1 cellular context compared by ENCODE assay signal in the genomic region with DNA sequence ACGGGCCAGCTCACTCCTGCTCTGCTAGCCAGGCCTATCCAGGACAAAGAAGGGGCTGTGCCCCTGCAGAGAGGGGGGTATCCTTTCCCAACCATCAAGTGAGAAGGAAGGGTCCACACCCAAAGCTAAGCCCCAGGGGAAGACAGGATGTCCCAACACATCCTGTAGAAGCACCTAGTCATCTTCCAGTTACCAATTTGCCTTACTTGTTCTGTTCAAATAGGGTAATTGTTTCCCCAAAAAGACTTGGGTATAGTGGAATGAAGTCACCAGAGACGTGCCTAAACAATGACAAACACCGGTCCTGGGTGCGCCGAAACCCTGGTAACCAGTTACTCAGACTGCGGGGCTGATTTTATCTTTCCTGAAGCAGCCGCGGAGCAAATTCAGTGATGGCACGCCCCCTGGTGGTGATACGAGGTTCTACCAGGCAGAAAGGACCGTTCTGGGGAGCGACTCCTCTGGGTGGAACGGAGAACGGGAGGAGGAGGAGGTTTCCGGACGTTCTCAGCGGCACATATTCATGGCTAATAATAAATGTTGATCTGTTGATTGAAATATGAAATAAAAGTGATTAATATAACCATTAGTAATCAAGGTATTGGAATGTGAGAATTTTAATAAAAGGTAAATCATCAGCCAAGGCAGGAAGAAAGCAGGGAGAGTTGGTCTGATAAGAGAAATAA.
TF ChIP-seq lines count a peak whose summit lies in the region.

No MANE protein-coding gene starts in this region.

TF ChIP-seq in K562, 482 proteins besides CTCF, POLR2A, EP300 and RAD21 (continued from another document and continues in another):
- TF ChIP-seq, protein P1, sequence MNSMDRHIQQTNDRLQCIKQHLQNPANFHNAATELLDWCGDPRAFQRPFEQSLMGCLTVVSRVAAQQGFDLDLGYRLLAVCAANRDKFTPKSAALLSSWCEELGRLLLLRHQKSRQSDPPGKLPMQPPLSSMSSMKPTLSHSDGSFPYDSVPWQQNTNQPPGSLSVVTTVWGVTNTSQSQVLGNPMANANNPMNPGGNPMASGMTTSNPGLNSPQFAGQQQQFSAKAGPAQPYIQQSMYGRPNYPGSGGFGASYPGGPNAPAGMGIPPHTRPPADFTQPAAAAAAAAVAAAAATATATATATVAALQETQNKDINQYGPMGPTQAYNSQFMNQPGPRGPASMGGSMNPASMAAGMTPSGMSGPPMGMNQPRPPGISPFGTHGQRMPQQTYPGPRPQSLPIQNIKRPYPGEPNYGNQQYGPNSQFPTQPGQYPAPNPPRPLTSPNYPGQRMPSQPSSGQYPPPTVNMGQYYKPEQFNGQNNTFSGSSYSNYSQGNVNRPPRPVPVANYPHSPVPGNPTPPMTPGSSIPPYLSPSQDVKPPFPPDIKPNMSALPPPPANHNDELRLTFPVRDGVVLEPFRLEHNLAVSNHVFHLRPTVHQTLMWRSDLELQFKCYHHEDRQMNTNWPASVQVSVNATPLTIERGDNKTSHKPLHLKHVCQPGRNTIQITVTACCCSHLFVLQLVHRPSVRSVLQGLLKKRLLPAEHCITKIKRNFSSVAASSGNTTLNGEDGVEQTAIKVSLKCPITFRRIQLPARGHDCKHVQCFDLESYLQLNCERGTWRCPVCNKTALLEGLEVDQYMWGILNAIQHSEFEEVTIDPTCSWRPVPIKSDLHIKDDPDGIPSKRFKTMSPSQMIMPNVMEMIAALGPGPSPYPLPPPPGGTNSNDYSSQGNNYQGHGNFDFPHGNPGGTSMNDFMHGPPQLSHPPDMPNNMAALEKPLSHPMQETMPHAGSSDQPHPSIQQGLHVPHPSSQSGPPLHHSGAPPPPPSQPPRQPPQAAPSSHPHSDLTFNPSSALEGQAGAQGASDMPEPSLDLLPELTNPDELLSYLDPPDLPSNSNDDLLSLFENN (IDR thresholded peaks at IDR 0.05; ENCODE audit: low read depth in 2 of 2, low read length in 2 of 2), result peak in 1 of 2 experiments; percentile 60; a peak in 1 of 4 replicates
- TF ChIP-seq ZKSCAN8 (CRISPR knock-in tag; IDR thresholded peaks at IDR 0.05) (no peak), MED1 (CRISPR knock-in tag; IDR thresholded peaks at IDR 0.05; ENCODE audit: borderline replicate concordance) (no peak), CBFA2T3 (IDR thresholded peaks at IDR 0.05) (no peak), GABPB1 (CRISPR knock-in tag; IDR thresholded peaks at IDR 0.05) (peak; percentile 62), SMAD4 (CRISPR knock-in tag; conservative IDR thresholded peaks at IDR 0.05) (no peak), CCNT2 (IDR thresholded peaks at IDR 0.05; ENCODE audit: borderline replicate concordance, extremely low read depth, insufficient read length, low read depth, low read length) (no peak), CBX3 (IDR thresholded peaks at IDR 0.05; ENCODE audit: borderline replicate concordance in 1 of 2, low read length in 2 of 2) (peak in 1 of 2 experiments; percentile 49; a peak in 1 of 3 replicates), HDAC3 (IDR thresholded peaks at IDR 0.05; ENCODE audit: borderline replicate concordance, partially characterized antibody) (peak; percentile 24), MYNN (IDR thresholded peaks at IDR 0.05) (peak; percentile 56; the same call in 1 of the 2 replicates), MYNN (CRISPR knock-in tag; IDR thresholded peaks at IDR 0.05) (no peak), ARID2 (IDR thresholded peaks at IDR 0.05) (peak; percentile 96), ZNF311 (CRISPR knock-in tag; IDR thresholded peaks at IDR 0.05) (no peak), ZC3H8 (IDR thresholded peaks at IDR 0.05) (no peak), ZNF175 (CRISPR knock-in tag; IDR thresholded peaks at IDR 0.05; ENCODE audit: low read depth) (no peak), NR1H2 (CRISPR knock-in tag; IDR thresholded peaks at IDR 0.05) (no peak), CREM (IDR thresholded peaks at IDR 0.05; ENCODE audit: low read depth) (peak; percentile 67), NEUROD1 (IDR thresholded peaks at IDR 0.05; ENCODE audit: borderline replicate concordance, low read depth, low read length, partially characterized antibody) (peak; percentile 10), LCOR (CRISPR knock-in tag; IDR thresholded peaks at IDR 0.05) (peak; percentile 91), PHB (CRISPR knock-in tag; IDR thresholded peaks at IDR 0.05) (no peak), ZNF551 (CRISPR knock-in tag; IDR thresholded peaks at IDR 0.05) (no peak), TAF15 (IDR thresholded peaks at IDR 0.05; ENCODE audit: low read depth, low read length) (no peak), COPS2 (conservative IDR thresholded peaks at IDR 0.05) (no peak), BACH1 (tag; IDR thresholded peaks at IDR 0.05) (no peak), FOXJ2 (tag; IDR thresholded peaks at IDR 0.05) (no peak; the same call in 1 of the 2 replicates), ZEB2 (IDR thresholded peaks at IDR 0.05) (no peak), CXXC5 (CRISPR knock-in tag; IDR thresholded peaks at IDR 0.05) (peak; percentile 70), SMC3 (conservative IDR thresholded peaks at IDR 0.05; ENCODE audit: insufficient read depth, low read depth, low read length) (peak; percentile 96), KLF13 (tag; IDR thresholded peaks at IDR 0.05; ENCODE audit: borderline replicate concordance, low read depth) (no peak), CBX1 (IDR thresholded peaks at IDR 0.05; ENCODE audit: low read depth) (0 out of 2 replicates have a peak, but pooled peaks have one; percentile 20), ZNF561 (CRISPR knock-in tag; conservative IDR thresholded peaks at IDR 0.05) (no peak)
- TF ChIP-seq, protein P2, sequence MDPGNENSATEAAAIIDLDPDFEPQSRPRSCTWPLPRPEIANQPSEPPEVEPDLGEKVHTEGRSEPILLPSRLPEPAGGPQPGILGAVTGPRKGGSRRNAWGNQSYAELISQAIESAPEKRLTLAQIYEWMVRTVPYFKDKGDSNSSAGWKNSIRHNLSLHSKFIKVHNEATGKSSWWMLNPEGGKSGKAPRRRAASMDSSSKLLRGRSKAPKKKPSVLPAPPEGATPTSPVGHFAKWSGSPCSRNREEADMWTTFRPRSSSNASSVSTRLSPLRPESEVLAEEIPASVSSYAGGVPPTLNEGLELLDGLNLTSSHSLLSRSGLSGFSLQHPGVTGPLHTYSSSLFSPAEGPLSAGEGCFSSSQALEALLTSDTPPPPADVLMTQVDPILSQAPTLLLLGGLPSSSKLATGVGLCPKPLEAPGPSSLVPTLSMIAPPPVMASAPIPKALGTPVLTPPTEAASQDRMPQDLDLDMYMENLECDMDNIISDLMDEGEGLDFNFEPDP (CRISPR knock-in tag; IDR thresholded peaks at IDR 0.05), result no peak
- TF ChIP-seq, protein P3, sequence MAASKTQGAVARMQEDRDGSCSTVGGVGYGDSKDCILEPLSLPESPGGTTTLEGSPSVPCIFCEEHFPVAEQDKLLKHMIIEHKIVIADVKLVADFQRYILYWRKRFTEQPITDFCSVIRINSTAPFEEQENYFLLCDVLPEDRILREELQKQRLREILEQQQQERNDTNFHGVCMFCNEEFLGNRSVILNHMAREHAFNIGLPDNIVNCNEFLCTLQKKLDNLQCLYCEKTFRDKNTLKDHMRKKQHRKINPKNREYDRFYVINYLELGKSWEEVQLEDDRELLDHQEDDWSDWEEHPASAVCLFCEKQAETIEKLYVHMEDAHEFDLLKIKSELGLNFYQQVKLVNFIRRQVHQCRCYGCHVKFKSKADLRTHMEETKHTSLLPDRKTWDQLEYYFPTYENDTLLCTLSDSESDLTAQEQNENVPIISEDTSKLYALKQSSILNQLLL (CRISPR knock-in tag; IDR thresholded peaks at IDR 0.05; ENCODE audit: borderline replicate concordance), result no peak
- TF ChIP-seq, protein P4, sequence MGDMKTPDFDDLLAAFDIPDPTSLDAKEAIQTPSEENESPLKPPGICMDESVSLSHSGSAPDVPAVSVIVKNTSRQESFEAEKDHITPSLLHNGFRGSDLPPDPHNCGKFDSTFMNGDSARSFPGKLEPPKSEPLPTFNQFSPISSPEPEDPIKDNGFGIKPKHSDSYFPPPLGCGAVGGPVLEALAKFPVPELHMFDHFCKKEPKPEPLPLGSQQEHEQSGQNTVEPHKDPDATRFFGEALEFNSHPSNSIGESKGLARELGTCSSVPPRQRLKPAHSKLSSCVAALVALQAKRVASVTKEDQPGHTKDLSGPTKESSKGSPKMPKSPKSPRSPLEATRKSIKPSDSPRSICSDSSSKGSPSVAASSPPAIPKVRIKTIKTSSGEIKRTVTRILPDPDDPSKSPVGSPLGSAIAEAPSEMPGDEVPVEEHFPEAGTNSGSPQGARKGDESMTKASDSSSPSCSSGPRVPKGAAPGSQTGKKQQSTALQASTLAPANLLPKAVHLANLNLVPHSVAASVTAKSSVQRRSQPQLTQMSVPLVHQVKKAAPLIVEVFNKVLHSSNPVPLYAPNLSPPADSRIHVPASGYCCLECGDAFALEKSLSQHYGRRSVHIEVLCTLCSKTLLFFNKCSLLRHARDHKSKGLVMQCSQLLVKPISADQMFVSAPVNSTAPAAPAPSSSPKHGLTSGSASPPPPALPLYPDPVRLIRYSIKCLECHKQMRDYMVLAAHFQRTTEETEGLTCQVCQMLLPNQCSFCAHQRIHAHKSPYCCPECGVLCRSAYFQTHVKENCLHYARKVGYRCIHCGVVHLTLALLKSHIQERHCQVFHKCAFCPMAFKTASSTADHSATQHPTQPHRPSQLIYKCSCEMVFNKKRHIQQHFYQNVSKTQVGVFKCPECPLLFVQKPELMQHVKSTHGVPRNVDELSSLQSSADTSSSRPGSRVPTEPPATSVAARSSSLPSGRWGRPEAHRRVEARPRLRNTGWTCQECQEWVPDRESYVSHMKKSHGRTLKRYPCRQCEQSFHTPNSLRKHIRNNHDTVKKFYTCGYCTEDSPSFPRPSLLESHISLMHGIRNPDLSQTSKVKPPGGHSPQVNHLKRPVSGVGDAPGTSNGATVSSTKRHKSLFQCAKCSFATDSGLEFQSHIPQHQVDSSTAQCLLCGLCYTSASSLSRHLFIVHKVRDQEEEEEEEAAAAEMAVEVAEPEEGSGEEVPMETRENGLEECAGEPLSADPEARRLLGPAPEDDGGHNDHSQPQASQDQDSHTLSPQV (IDR thresholded peaks at IDR 0.05), result 0 out of 2 replicates have a peak, but pooled peaks have one; percentile 21
- TF ChIP-seq, protein P5, sequence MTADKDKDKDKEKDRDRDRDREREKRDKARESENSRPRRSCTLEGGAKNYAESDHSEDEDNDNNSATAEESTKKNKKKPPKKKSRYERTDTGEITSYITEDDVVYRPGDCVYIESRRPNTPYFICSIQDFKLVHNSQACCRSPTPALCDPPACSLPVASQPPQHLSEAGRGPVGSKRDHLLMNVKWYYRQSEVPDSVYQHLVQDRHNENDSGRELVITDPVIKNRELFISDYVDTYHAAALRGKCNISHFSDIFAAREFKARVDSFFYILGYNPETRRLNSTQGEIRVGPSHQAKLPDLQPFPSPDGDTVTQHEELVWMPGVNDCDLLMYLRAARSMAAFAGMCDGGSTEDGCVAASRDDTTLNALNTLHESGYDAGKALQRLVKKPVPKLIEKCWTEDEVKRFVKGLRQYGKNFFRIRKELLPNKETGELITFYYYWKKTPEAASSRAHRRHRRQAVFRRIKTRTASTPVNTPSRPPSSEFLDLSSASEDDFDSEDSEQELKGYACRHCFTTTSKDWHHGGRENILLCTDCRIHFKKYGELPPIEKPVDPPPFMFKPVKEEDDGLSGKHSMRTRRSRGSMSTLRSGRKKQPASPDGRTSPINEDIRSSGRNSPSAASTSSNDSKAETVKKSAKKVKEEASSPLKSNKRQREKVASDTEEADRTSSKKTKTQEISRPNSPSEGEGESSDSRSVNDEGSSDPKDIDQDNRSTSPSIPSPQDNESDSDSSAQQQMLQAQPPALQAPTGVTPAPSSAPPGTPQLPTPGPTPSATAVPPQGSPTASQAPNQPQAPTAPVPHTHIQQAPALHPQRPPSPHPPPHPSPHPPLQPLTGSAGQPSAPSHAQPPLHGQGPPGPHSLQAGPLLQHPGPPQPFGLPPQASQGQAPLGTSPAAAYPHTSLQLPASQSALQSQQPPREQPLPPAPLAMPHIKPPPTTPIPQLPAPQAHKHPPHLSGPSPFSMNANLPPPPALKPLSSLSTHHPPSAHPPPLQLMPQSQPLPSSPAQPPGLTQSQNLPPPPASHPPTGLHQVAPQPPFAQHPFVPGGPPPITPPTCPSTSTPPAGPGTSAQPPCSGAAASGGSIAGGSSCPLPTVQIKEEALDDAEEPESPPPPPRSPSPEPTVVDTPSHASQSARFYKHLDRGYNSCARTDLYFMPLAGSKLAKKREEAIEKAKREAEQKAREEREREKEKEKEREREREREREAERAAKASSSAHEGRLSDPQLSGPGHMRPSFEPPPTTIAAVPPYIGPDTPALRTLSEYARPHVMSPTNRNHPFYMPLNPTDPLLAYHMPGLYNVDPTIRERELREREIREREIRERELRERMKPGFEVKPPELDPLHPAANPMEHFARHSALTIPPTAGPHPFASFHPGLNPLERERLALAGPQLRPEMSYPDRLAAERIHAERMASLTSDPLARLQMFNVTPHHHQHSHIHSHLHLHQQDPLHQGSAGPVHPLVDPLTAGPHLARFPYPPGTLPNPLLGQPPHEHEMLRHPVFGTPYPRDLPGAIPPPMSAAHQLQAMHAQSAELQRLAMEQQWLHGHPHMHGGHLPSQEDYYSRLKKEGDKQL (CRISPR knock-in tag; IDR thresholded peaks at IDR 0.05; ENCODE audit: borderline replicate concordance), result no peak
- TF ChIP-seq, protein P6, sequence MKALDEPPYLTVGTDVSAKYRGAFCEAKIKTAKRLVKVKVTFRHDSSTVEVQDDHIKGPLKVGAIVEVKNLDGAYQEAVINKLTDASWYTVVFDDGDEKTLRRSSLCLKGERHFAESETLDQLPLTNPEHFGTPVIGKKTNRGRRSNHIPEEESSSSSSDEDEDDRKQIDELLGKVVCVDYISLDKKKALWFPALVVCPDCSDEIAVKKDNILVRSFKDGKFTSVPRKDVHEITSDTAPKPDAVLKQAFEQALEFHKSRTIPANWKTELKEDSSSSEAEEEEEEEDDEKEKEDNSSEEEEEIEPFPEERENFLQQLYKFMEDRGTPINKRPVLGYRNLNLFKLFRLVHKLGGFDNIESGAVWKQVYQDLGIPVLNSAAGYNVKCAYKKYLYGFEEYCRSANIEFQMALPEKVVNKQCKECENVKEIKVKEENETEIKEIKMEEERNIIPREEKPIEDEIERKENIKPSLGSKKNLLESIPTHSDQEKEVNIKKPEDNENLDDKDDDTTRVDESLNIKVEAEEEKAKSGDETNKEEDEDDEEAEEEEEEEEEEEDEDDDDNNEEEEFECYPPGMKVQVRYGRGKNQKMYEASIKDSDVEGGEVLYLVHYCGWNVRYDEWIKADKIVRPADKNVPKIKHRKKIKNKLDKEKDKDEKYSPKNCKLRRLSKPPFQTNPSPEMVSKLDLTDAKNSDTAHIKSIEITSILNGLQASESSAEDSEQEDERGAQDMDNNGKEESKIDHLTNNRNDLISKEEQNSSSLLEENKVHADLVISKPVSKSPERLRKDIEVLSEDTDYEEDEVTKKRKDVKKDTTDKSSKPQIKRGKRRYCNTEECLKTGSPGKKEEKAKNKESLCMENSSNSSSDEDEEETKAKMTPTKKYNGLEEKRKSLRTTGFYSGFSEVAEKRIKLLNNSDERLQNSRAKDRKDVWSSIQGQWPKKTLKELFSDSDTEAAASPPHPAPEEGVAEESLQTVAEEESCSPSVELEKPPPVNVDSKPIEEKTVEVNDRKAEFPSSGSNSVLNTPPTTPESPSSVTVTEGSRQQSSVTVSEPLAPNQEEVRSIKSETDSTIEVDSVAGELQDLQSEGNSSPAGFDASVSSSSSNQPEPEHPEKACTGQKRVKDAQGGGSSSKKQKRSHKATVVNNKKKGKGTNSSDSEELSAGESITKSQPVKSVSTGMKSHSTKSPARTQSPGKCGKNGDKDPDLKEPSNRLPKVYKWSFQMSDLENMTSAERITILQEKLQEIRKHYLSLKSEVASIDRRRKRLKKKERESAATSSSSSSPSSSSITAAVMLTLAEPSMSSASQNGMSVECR (CRISPR knock-in tag; IDR thresholded peaks at IDR 0.05), result no peak
